ENCODE assay signal across 8 cellular contexts in genomic region chr17:38705523-38705802, GRCh38. TPM values are rescaled to one million over a fixed set of nuclear protein-coding genes. Genes with fewer than 3 reads are reported as not detected.
DNase-seq lines count a peak whose midpoint lies in the region; ATAC-seq and TF ChIP-seq lines count a peak whose summit lies in the region.

No MANE protein-coding gene starts in this region.

- peak; percentile 37 for DNase-seq in BE2C
- DNase-seq in central memory CD8-positive, alpha-beta T cell (ENCODE audit: low spot score in 2 of 2) = no peak
- no peak for DNase-seq in naive B cell
- no peak for DNase-seq in NCI-H774 (lab: John Stamatoyannopoulos, UW)
- no peak for DNase-seq in GOT3 (lab: John Stamatoyannopoulos, UW)

- H3K4me3 ChIP-seq in BE2C (ENCODE audit: low read depth, low read length) (peak overlapping the region; percentile 87), KMS-11 (IDR thresholded peaks at IDR 0.05; ENCODE audit: insufficient read depth, low read depth, low read length) (no peak overlapping the region)

- no peak overlapping the region for H3K27ac Mint-ChIP-seq in central memory CD8-positive, alpha-beta T cell (ENCODE audit: low read depth)
- peak overlapping the region in 1 of 6 donors; percentile 97 for H3K27ac Mint-ChIP-seq in naive B cell

- H3K27me3 Mint-ChIP-seq in central memory CD8-positive, alpha-beta T cell = no peaks in the 10 kb centered on the region
- no peaks in the 10 kb centered on the region for H3K27me3 Mint-ChIP-seq in naive B cell

- H3K4me1 Mint-ChIP-seq in central memory CD8-positive, alpha-beta T cell = peaks cover 71% of the 10 kb centered on the region
- H3K4me1 Mint-ChIP-seq in naive B cell = peaks cover 53 to 71% (median 69%) of the 10 kb centered on the region in 3 donors

- H3K4me3 Mint-ChIP-seq in central memory CD8-positive, alpha-beta T cell = peak overlapping the region; percentile 95
- H3K4me3 Mint-ChIP-seq in naive B cell = peak overlapping the region; percentile 66 to 98 (median 90)

- H4K20me1 ChIP-seq in KMS-11 (ENCODE audit: insufficient read depth) = no peaks in the 10 kb centered on the region

- peaks cover 41% of the 10 kb centered on the region for H3K36me3 Mint-ChIP-seq in central memory CD8-positive, alpha-beta T cell (ENCODE audit: insufficient read depth)
- peaks cover 0 to 14% of the 10 kb centered on the region in 2 donors for H3K36me3 Mint-ChIP-seq in naive B cell

- peaks cover 36% of the 10 kb centered on the region for H3K79me2 ChIP-seq in KMS-11 (ENCODE audit: insufficient read depth, low read depth)

- H3K9me3 ChIP-seq in BE2C = no peaks in the 10 kb centered on the region; the same call in 1 of the 2 replicates

- H3K9ac ChIP-seq in KMS-11 = peak overlapping the region; percentile 71; the same call in 1 of the 2 replicates

- 0 out of 2 replicates have a peak overlapping the region, but pooled peaks have one; percentile 29 for H2AFZ ChIP-seq in KMS-11 (ENCODE audit: low read depth)

- peaks cover 12% of the 10 kb centered on the region for H3K4me1 ChIP-seq in BE2C
- H3K4me1 ChIP-seq in KMS-11 (ENCODE audit: low read depth, poor library complexity, severe bottlenecking) = peaks cover 24% of the 10 kb centered on the region

- H3K27ac ChIP-seq in KMS-11 = peak overlapping the region; percentile 33; the same call in 1 of the 2 replicates

- no peak for ATAC-seq in central memory CD8-positive, alpha-beta T cell (replicated peaks; ENCODE audit: extremely low read depth, poor library complexity, severe bottlenecking)
- ATAC-seq in naive B cell (ENCODE audit: low read depth in 2 of 2) (no peak), HG02885 (IDR thresholded peaks at IDR 0.05; ENCODE audit: poor library complexity, unreplicated experiment) (no peak), HG03354 (IDR thresholded peaks at IDR 0.05; ENCODE audit: poor library complexity, severe bottlenecking, unreplicated experiment) (no peak)

- TF ChIP-seq CTCF in BE2C (IDR thresholded peaks at IDR 0.05; ENCODE audit: low read depth, low read length) (no peak), KMS-11 (conservative IDR thresholded peaks at IDR 0.05; ENCODE audit: low read depth, low read length) (no peak)

- H3K9me3 Mint-ChIP-seq in central memory CD8-positive, alpha-beta T cell = no peaks in the 10 kb centered on the region
- no peaks in the 10 kb centered on the region for H3K9me3 Mint-ChIP-seq in naive B cell

- H3K27me3 ChIP-seq in BE2C (no peaks in the 10 kb centered on the region), KMS-11 (ENCODE audit: insufficient read depth, low read depth) (no peaks in the 10 kb centered on the region)

- H3K4me2 ChIP-seq in KMS-11 = peak overlapping the region; percentile 94; the same call in 1 of the 2 replicates

- H3K36me3 ChIP-seq in BE2C (peaks cover 20% of the 10 kb centered on the region), KMS-11 (ENCODE audit: insufficient read depth) (no peaks in the 10 kb centered on the region; the same call in 1 of the 2 replicates)

RNA-seq across cellular contexts. Expression of gene MLLT6, which starts 0.4 kb away (rescaled TPM):
- polyA plus RNA-seq in BE2C (2012; ENCODE audit: insufficient read depth, insufficient read length, low read depth) = 139 TPM
- polyA plus RNA-seq in naive B cell (ENCODE audit: low read depth in 6 of 6) = 1 to 10 TPM; 1.7 to 9.0 (median 4.7) TPM

RNA-seq across cellular contexts. Expression of gene CISD3, which starts 24.7 kb away (rescaled TPM):
- polyA plus RNA-seq in BE2C (2012; ENCODE audit: insufficient read depth, insufficient read length, low read depth) = 56.3 TPM
- polyA plus RNA-seq in naive B cell (ENCODE audit: low read depth in 6 of 6) = 10 to 100 TPM; 19.1 to 31.5 (median 21.2) TPM

RNA-seq across cellular contexts. Expression of gene EPOP, which starts 30.7 kb away (rescaled TPM):
- polyA plus RNA-seq in BE2C (2012; ENCODE audit: insufficient read depth, insufficient read length, low read depth) = 6.0 TPM
- polyA plus RNA-seq in naive B cell (ENCODE audit: low read depth in 6 of 6) = not detected

RNA-seq across cellular contexts. Expression of gene PCGF2, which starts 42.7 kb away (rescaled TPM):
- polyA plus RNA-seq in BE2C (2012; ENCODE audit: insufficient read depth, insufficient read length, low read depth) = 232 TPM
- polyA plus RNA-seq in naive B cell (ENCODE audit: low read depth in 6 of 6) = not detected

RNA-seq across cellular contexts. Expression of gene PSMB3, which starts 47.1 kb away (rescaled TPM):
- 471 TPM for polyA plus RNA-seq in BE2C (2012; ENCODE audit: insufficient read depth, insufficient read length, low read depth)
- 100 to 1,000 TPM; 326 to 642 (median 411) TPM for polyA plus RNA-seq in naive B cell (ENCODE audit: low read depth in 6 of 6)
